In genomic region chr17:35725917-35726608, GRCh38 we compare ENCODE assay signal across 19 cellular contexts. TPM values are rescaled to one million over a fixed set of nuclear protein-coding genes. Genes with fewer than 3 reads are reported as not detected.
A peak's percentile ranks its signal among the peaks of the same experiment; 100 is the strongest.
DNase-seq lines count a peak whose midpoint lies in the region; ATAC-seq and TF ChIP-seq lines count a peak whose summit lies in the region.
"Had no signal": no experiment of that assay in that cellular context is flagged by ENCODE, and none has a peak within 500 bp of the region (broad histone marks: within the 10 kb centered on the region; RNA-seq: fewer than 3 reads in every experiment).

No MANE protein-coding gene starts in this region.

- DNase-seq in SK-N-MC (ENCODE audit: low read depth, low spot score), result no peak
- peak; percentile 91 for DNase-seq in fibroblast of villous mesenchyme (ENCODE audit: low read depth)
- DNase-seq in sigmoid colon, result no peak
- no peak for DNase-seq in NCI-H1417 treated with DMSO at 0.1 percent for 48 hours (lab: John Stamatoyannopoulos, UW)
- DNase-seq in NCI-H1694 (lab: John Stamatoyannopoulos, UW), result no peak
- no peak for DNase-seq in NCI-H2196 (lab: John Stamatoyannopoulos, UW; ENCODE audit: unreplicated experiment)
- DNase-seq: activated CD8-positive, alpha-beta T cell treated with anti-CD3 and anti-CD28 coated beads for 36 hours; CD4-positive, CD25-positive, alpha-beta regulatory T cell; central memory CD4-positive, alpha-beta T cell; DMS79; stimulated activated CD4-positive, alpha-beta T cell treated with anti-CD3 and anti-CD28 coated beads, Interleukin-4, amount 100 ng/mL, for 24 hours; T-cell had no signal

- H3K36me3 ChIP-seq in HEK293 (ENCODE audit: control insufficient read depth in 2 of 2, insufficient read depth in 1 of 2, low read length in 2 of 2) (peaks cover 26 to 44% of the 10 kb centered on the region in 2 experiments), SK-N-MC (ENCODE audit: insufficient read depth, low read length) (peaks cover 25% of the 10 kb centered on the region), sigmoid colon (peaks cover 0 to 43% (median 16%) of the 10 kb centered on the region in 4 donors)
- H3K36me3 ChIP-seq: ovary had no signal

- H3K27ac ChIP-seq in HEK293 (ENCODE audit: extremely low read depth, low read depth, low read length), result peak overlapping the region; percentile 56
- no peak overlapping the region for H3K27ac ChIP-seq in SK-N-MC
- H3K27ac ChIP-seq in sigmoid colon, result peak overlapping the region; percentile 15 to 71 (median 40)
- H3K27ac ChIP-seq: ovary, skin epidermis, VCaP had no signal

- POLR2A ChIA-PET in HEK293 (lab: Yijun Ruan, JAX), result interaction anchor here (0.7 to 1.4 kb wide), 3 partner anchors 13 to 83 kb away, joined by 3 to 4 read pairs (median 4); partner anchors contain the start of gene TAF15

- H3K4me3 ChIP-seq in HEK293 (ENCODE audit: low read depth, low read length), result no peak overlapping the region
- peak overlapping the region; percentile 30; the same call in 1 of the 2 replicates for H3K4me3 ChIP-seq in SK-N-MC
- H3K4me3 ChIP-seq in fibroblast of villous mesenchyme (ENCODE audit: low read depth, low read length), result peak overlapping the region; percentile 4
- H3K4me3 ChIP-seq in sigmoid colon, result no peak overlapping the region
- H3K4me3 ChIP-seq: mucosa of descending colon, ovary, skin epidermis had no signal

- no peaks in the 10 kb centered on the region for H3K27me3 ChIP-seq in sigmoid colon
- H3K27me3 ChIP-seq: ovary had no signal

- H3K4me1 ChIP-seq in HEK293 (ENCODE audit: control insufficient read depth, insufficient read depth, low read length), result peaks cover 29% of the 10 kb centered on the region
- H3K4me1 ChIP-seq in sigmoid colon, result peaks cover 0 to 29% (median 23%) of the 10 kb centered on the region in 4 donors

- intact Hi-C loops in sigmoid colon (cut with DNase I), result no loop called here

- no peak overlapping the region for H3K9ac ChIP-seq in SK-N-MC (ENCODE audit: insufficient read length)

- WGBS in sigmoid colon, 2 donors, result 73 to 75% methylated on average over 3 of the region's 3 CpGs

- TF ChIP-seq CTCF in HEK293 (tag by site-specific recombination; IDR thresholded peaks at IDR 0.05) (no peak), fibroblast of villous mesenchyme (IDR thresholded peaks at IDR 0.05; ENCODE audit: insufficient read depth, low read depth, low read length) (no peak), sigmoid colon (IDR thresholded peaks at IDR 0.05) (no peak)

- no peak for TF ChIP-seq POLR2A in sigmoid colon (IDR thresholded peaks at IDR 0.05)

- CTCF ChIA-PET in HEK293 (lab: Yijun Ruan, JAX), result interaction anchor here (0.7 to 3.2 kb wide), 3 partner anchors 38 to 171 kb away, joined by 3 to 23 read pairs (median 11); no protein-coding TSS in a partner anchor

- no peak for TF ChIP-seq EP300 in sigmoid colon (IDR thresholded peaks at IDR 0.05)

- no peak for ATAC-seq in HG03135 (IDR thresholded peaks at IDR 0.05; ENCODE audit: unreplicated experiment)
- ATAC-seq: activated CD8-positive, alpha-beta T cell treated with anti-CD3 and anti-CD28 coated beads for 36 hours; T-cell had no signal

- H3K9me3 ChIP-seq in HEK293 (ENCODE audit: control insufficient read depth, insufficient read depth, low read depth, low read length) (no peaks in the 10 kb centered on the region), SK-N-MC (ENCODE audit: low read depth, low read length) (no peaks in the 10 kb centered on the region), sigmoid colon (no peaks in the 10 kb centered on the region)
- H3K9me3 ChIP-seq: mucosa of descending colon, ovary had no signal

TF ChIP-seq in HEK293, 187 proteins besides CTCF, POLR2A, EP300 and RAD21 (continues in another document):
- 0 out of 2 replicates have a peak, but pooled peaks have one; percentile 44 for TF ChIP-seq PRDM10 (tag by site-specific recombination; IDR thresholded peaks at IDR 0.05)
- no peak for TF ChIP-seq PRDM2 (tag by site-specific recombination; IDR thresholded peaks at IDR 0.05; ENCODE audit: borderline replicate concordance)

RNA-seq across cellular contexts. Expression of gene RASL10B, which starts 5.4 kb away (rescaled TPM):
- 6.4 and 12.1 TPM in 2 replicates for total RNA-seq in fibroblast of villous mesenchyme
- total RNA-seq in sigmoid colon, result 1 to 10 TPM; 3.6 to 5.5 (median 3.8) TPM
- polyA plus RNA-seq in sigmoid colon, result 1 to 10 TPM in 1 of 3 donors, under 1 TPM in 1, not detected in 1; 0.60 to 1.8 TPM
- total RNA-seq: CD4-positive, CD25-positive, alpha-beta regulatory T cell had no signal

RNA-seq across cellular contexts. Expression of gene GAS2L2, which starts 27.0 kb away (rescaled TPM):
- total RNA-seq in fibroblast of villous mesenchyme (not detected in 2 replicates), sigmoid colon (not detected)
- under 1 TPM in 1 of 3 donors, not detected in 2; 0.06 TPM for polyA plus RNA-seq in sigmoid colon
- total RNA-seq: CD4-positive, CD25-positive, alpha-beta regulatory T cell; H9; mucosa of descending colon had no signal
- polyA plus RNA-seq: CD4-positive, CD25-positive, alpha-beta regulatory T cell had no signal

RNA-seq across cellular contexts. Expression of gene C17orf50, which starts 34.6 kb away (rescaled TPM):
- not detected in 2 replicates for total RNA-seq in fibroblast of villous mesenchyme
- not detected for total RNA-seq in sigmoid colon
- under 1 TPM in 1 of 3 donors, not detected in 2; 0.07 TPM for polyA plus RNA-seq in sigmoid colon
- total RNA-seq: activated CD8-positive, alpha-beta T cell treated with anti-CD3 and anti-CD28 coated beads for 36 hours; CD4-positive, CD25-positive, alpha-beta regulatory T cell; H9; mucosa of descending colon; ovary; T-cell had no signal
- polyA plus RNA-seq: CD4-positive, CD25-positive, alpha-beta regulatory T cell; ovary had no signal

Comparison
In these comparisons a context has a peak if more than half of its experiments do, and no peak if none do; other contexts are left out.
1. H3K4me3 ChIP-seq: peak in SK-N-MC (single experiment) and fibroblast of villous mesenchyme (single experiment); none in HEK293 (single experiment) and sigmoid colon (0 of 4).